ENCODE assay signal across 25 cellular contexts in the genomic region with DNA sequence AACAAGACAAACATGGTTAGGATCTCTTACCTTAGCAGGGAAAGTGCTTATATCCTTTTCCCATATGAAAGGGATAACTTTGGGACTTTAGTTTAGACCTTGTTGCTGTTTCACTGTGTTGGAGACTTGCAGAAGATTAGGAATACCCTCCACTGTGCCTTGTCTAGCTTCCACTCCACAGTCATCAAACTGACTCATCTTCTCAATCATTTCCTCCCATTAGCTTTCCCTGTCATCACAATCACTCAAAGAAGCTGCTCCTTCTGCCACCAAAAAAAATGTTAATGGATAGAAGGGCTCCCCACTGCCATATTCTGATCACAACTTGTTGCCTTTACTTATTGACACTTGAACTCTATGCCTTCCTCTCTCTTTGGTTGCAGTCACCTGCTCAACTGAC. TPM values are rescaled to one million over a fixed set of nuclear protein-coding genes. Genes with fewer than 3 reads are reported as not detected.
"Had no signal": no experiment of that assay in that cellular context is flagged by ENCODE, and none has a peak within 500 bp of the region (broad histone marks: within the 10 kb centered on the region; RNA-seq: fewer than 3 reads in every experiment).

No MANE protein-coding gene starts in this region.

- ATAC-seq: effector memory CD8-positive, alpha-beta T cell; gastrocnemius medialis; heart right ventricle; left lobe of liver; naive thymus-derived CD4-positive, alpha-beta T cell had no signal

- H3K9me3 Mint-ChIP-seq: effector memory CD8-positive, alpha-beta T cell had no signal

- H3K4me1 Mint-ChIP-seq: naive thymus-derived CD4-positive, alpha-beta T cell had no signal

- H3K36me3 Mint-ChIP-seq: naive thymus-derived CD4-positive, alpha-beta T cell had no signal

- H3K4me1 ChIP-seq: gastrocnemius medialis, stomach, transverse colon had no signal

- H3K9me3 ChIP-seq: gastrocnemius medialis, heart right ventricle, neutrophil, sigmoid colon, stomach, thoracic aorta, transverse colon had no signal

- H3K4me3 ChIP-seq: gastrocnemius medialis, heart right ventricle, sigmoid colon, stomach, thoracic aorta, transverse colon had no signal

- DNase-seq: effector memory CD8-positive, alpha-beta T cell; gastrocnemius medialis; heart right ventricle; hypothalamus; kidney glomerular epithelial cell; mammary epithelial cell; naive thymus-derived CD4-positive, alpha-beta T cell; posterior cingulate gyrus; sigmoid colon; small intestine; stimulated activated CD4-positive, alpha-beta T cell treated with anti-CD3 and anti-CD28 coated beads, Interleukin-12 subunit alpha, Interleukin-12 subunit beta, amount 100 ng/mL, for 4 hours; stimulated activated naive CD4-positive, alpha-beta T cell; stomach; substantia nigra; transverse colon had no signal

- H3K27ac Mint-ChIP-seq: effector memory CD8-positive, alpha-beta T cell; naive thymus-derived CD4-positive, alpha-beta T cell had no signal

- H3K27me3 ChIP-seq: gastrocnemius medialis, heart right ventricle, neutrophil, sigmoid colon, stomach, transverse colon had no signal

- H3K36me3 ChIP-seq: gastrocnemius medialis, heart right ventricle, neutrophil, sigmoid colon, stomach, thoracic aorta, transverse colon had no signal

- H3K27ac ChIP-seq: gastrocnemius medialis, heart right ventricle, neutrophil, sigmoid colon, stomach, thoracic aorta, transverse colon had no signal

- H3K27me3 Mint-ChIP-seq: effector memory CD8-positive, alpha-beta T cell had no signal

- H3K4me3 Mint-ChIP-seq: effector memory CD8-positive, alpha-beta T cell; naive thymus-derived CD4-positive, alpha-beta T cell had no signal

RNA-seq across cellular contexts. Expression of gene GNG11, which starts 16.8 kb away (rescaled TPM):
- polyA plus RNA-seq: naive thymus-derived CD4-positive, alpha-beta T cell had no signal

RNA-seq across cellular contexts. Expression of gene GNGT1, which starts 31.9 kb away (rescaled TPM):
- total RNA-seq: gastrocnemius medialis; heart right ventricle; left lobe of liver; lower leg skin; mammary epithelial cell; mesenteric fat pad; mononuclear cell; naive thymus-derived CD4-positive, alpha-beta T cell; osteoblast; pulmonary artery endothelial cell; sigmoid colon; stomach; thoracic aorta; transverse colon had no signal
- polyA plus RNA-seq: esophagus; heart right ventricle; mammary epithelial cell; naive thymus-derived CD4-positive, alpha-beta T cell; neural cell; sigmoid colon; small intestine; stomach had no signal

RNA-seq across cellular contexts. Expression of gene TFPI2, which starts 47.7 kb away (rescaled TPM):
- total RNA-seq: mononuclear cell had no signal
- polyA plus RNA-seq: naive thymus-derived CD4-positive, alpha-beta T cell had no signal
